22 cellular contexts compared by ENCODE assay signal in the genomic region with DNA sequence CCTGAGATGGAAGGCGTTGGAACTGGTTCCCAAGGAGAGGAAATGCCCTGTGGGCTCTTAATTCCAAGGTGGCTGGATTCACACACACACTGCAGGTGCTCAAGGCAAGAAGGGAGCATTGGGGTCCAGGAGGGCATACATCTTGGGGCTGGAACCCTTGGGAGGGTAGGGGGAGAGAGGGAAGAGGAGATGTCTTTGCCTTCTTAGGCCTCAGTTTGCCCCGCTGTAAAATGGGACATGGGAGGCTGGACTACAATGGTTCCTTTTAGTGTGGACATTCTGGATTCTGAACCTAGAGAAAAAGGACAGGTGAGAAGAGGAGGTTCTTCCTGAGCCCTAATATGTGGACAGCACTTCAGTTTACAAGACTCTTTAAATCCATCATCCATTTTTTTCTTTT.
"Had no signal": no experiment of that assay in that cellular context is flagged by ENCODE, and none has a peak within 500 bp of the region (broad histone marks: within the 10 kb centered on the region; RNA-seq: fewer than 3 reads in every experiment).

No MANE protein-coding gene starts in this region.

- H3K9me3 ChIP-seq: gastroesophageal sphincter, thoracic aorta, vagina had no signal

- H3K4me1 Mint-ChIP-seq: activated CD4-positive, alpha-beta T cell treated with anti-CD3 and anti-CD28 coated beads, Interleukin-2, amount 10 ng/mL, durations not matched to agents 7 days and 5 days; activated CD8-positive, alpha-beta memory T cell treated with anti-CD3 and anti-CD28 coated beads, Interleukin-2, amount 10 ng/mL, durations not matched to agents 7 days and 5 days; activated naive CD4-positive, alpha-beta T cell treated with anti-CD3 and anti-CD28 coated beads, Interleukin-2, amount 50 U/mL, for 24 hours; stimulated activated naive B cell treated with anti-CD40 and anti-IgM and Interleukin-4, amounts not matched to agents 10 μg/mL and 1 μg/mL and 100 μg/mL, for 72 hours had no signal

- H3K27ac ChIP-seq: brain microvascular endothelial cell, gastroesophageal sphincter, thoracic aorta, vagina had no signal

- H3K27me3 ChIP-seq: brain microvascular endothelial cell, gastroesophageal sphincter, vagina had no signal

- H3K27ac Mint-ChIP-seq: activated CD4-positive, alpha-beta T cell treated with anti-CD3 and anti-CD28 coated beads, Interleukin-2, amount 10 ng/mL, durations not matched to agents 7 days and 5 days; activated CD8-positive, alpha-beta memory T cell treated with anti-CD3 and anti-CD28 coated beads, Interleukin-2, amount 10 ng/mL, durations not matched to agents 7 days and 5 days; activated CD8-positive, alpha-beta T cell treated with anti-CD3 and anti-CD28 coated beads for 36 hours; activated naive CD4-positive, alpha-beta T cell treated with anti-CD3 and anti-CD28 coated beads, Interleukin-2, amount 50 U/mL, for 24 hours; mesothelial cell of epicardium; stimulated activated naive B cell treated with anti-CD40 and anti-IgM and Interleukin-4, amounts not matched to agents 10 μg/mL and 1 μg/mL and 100 μg/mL, for 72 hours; T-helper 1 cell treated with Interleukin-12 subunit alpha and Interleukin-12 subunit beta and Interleukin-4 antibody, amounts not matched to agents 30 μg/mL and 1 μg/mL, for 36 hours; type B pancreatic cell had no signal

- H3K4me1 ChIP-seq: gastroesophageal sphincter had no signal

- H3K4me3 Mint-ChIP-seq: activated CD4-positive, alpha-beta T cell treated with anti-CD3 and anti-CD28 coated beads, Interleukin-2, amount 10 ng/mL, durations not matched to agents 7 days and 5 days; activated CD8-positive, alpha-beta memory T cell treated with anti-CD3 and anti-CD28 coated beads, Interleukin-2, amount 10 ng/mL, durations not matched to agents 7 days and 5 days; activated CD8-positive, alpha-beta T cell treated with anti-CD3 and anti-CD28 coated beads for 36 hours; activated naive CD4-positive, alpha-beta T cell treated with anti-CD3 and anti-CD28 coated beads, Interleukin-2, amount 50 U/mL, for 24 hours; mesothelial cell of epicardium; nephron progenitor cell; stimulated activated naive B cell treated with anti-CD40 and anti-IgM and Interleukin-4, amounts not matched to agents 10 μg/mL and 1 μg/mL and 100 μg/mL, for 72 hours; T-helper 1 cell treated with Interleukin-12 subunit alpha and Interleukin-12 subunit beta and Interleukin-4 antibody, amounts not matched to agents 30 μg/mL and 1 μg/mL, for 36 hours; type B pancreatic cell had no signal

- H3K4me3 ChIP-seq: gastroesophageal sphincter, smooth muscle cell, thoracic aorta, vagina had no signal

- ATAC-seq: activated CD8-positive, alpha-beta memory T cell treated with anti-CD3 and anti-CD28 coated beads, Interleukin-2, amount 10 ng/mL, durations not matched to agents 7 days and 5 days; activated CD8-positive, alpha-beta T cell treated with anti-CD3 and anti-CD28 coated beads for 36 hours; gastroesophageal sphincter; left ventricle myocardium superior; sciatic nerve; stimulated activated naive B cell treated with anti-CD40 and anti-IgM and Interleukin-4, amounts not matched to agents 10 μg/mL and 1 μg/mL and 100 μg/mL, for 72 hours had no signal

- H3K36me3 Mint-ChIP-seq: activated CD8-positive, alpha-beta memory T cell treated with anti-CD3 and anti-CD28 coated beads, Interleukin-2, amount 10 ng/mL, durations not matched to agents 7 days and 5 days; activated naive CD4-positive, alpha-beta T cell treated with anti-CD3 and anti-CD28 coated beads, Interleukin-2, amount 50 U/mL, for 24 hours; mesothelial cell of epicardium; stimulated activated naive B cell treated with anti-CD40 and anti-IgM and Interleukin-4, amounts not matched to agents 10 μg/mL and 1 μg/mL and 100 μg/mL, for 72 hours; type B pancreatic cell had no signal

- H3K36me3 ChIP-seq: brain microvascular endothelial cell, gastroesophageal sphincter, thoracic aorta, vagina had no signal

- H3K9me3 Mint-ChIP-seq: activated CD4-positive, alpha-beta T cell treated with anti-CD3 and anti-CD28 coated beads, Interleukin-2, amount 10 ng/mL, durations not matched to agents 7 days and 5 days; activated CD8-positive, alpha-beta T cell treated with anti-CD3 and anti-CD28 coated beads for 36 hours; activated naive CD4-positive, alpha-beta T cell treated with anti-CD3 and anti-CD28 coated beads, Interleukin-2, amount 50 U/mL, for 24 hours; mesothelial cell of epicardium; stimulated activated naive B cell treated with anti-CD40 and anti-IgM and Interleukin-4, amounts not matched to agents 10 μg/mL and 1 μg/mL and 100 μg/mL, for 72 hours; T-helper 1 cell treated with Interleukin-12 subunit alpha and Interleukin-12 subunit beta and Interleukin-4 antibody, amounts not matched to agents 30 μg/mL and 1 μg/mL, for 36 hours; type B pancreatic cell had no signal

- H3K27me3 Mint-ChIP-seq: activated CD4-positive, alpha-beta T cell treated with anti-CD3 and anti-CD28 coated beads, Interleukin-2, amount 10 ng/mL, durations not matched to agents 7 days and 5 days; activated CD8-positive, alpha-beta T cell treated with anti-CD3 and anti-CD28 coated beads for 36 hours; activated naive CD4-positive, alpha-beta T cell treated with anti-CD3 and anti-CD28 coated beads, Interleukin-2, amount 50 U/mL, for 24 hours; type B pancreatic cell had no signal

- DNase-seq: activated CD4-positive, alpha-beta T cell treated with anti-CD3 and anti-CD28 coated beads, Interleukin-2, amount 10 ng/mL, durations not matched to agents 7 days and 5 days; activated CD8-positive, alpha-beta memory T cell treated with anti-CD3 and anti-CD28 coated beads, Interleukin-2, amount 10 ng/mL, durations not matched to agents 7 days and 5 days; activated CD8-positive, alpha-beta T cell treated with anti-CD3 and anti-CD28 coated beads for 36 hours; activated gamma-delta T cell treated with Interleukin-2 at 50 U/mL for 16 hours; activated T-cell treated with anti-CD3 and anti-CD28 coated beads for 4 hours; aorta; brain microvascular endothelial cell; central memory CD4-positive, alpha-beta T cell; left ventricle myocardium superior; nephron progenitor cell; stimulated activated CD4-positive, alpha-beta T cell treated with anti-CD3 and anti-CD28 coated beads, Interleukin-2, amount 100 ng/mL, for 48 hours; stimulated activated CD8-positive, alpha-beta memory T cell treated with anti-CD3 and anti-CD28 coated beads, Interleukin-4, amount 100 ng/mL, for 48 hours; stimulated activated naive B cell treated with anti-CD40 and anti-IgM and Interleukin-4, amounts not matched to agents 10 μg/mL and 1 μg/mL and 100 μg/mL, for 72 hours had no signal

- H3K4me2 ChIP-seq: smooth muscle cell had no signal
